ENCODE assay signal across 16 cellular contexts in the genomic region with DNA sequence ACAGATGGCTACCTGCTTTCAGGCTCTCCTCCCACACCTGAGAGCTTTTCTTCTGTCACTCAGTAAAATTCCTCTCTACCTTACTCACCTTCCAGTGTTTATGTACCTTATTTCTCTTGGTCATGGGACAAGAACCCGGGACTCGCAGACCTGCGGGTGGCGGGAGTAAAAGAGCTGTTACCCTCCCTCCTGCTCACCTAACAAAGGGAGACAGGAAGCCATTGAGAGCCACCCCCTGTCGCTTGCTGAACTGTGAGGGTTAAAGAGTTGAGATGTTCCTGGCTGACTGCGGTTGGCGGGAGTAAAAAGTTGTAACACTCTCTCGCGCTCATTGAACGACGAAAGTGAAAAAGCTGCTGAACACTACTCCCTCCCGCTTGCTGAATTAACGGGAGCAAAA.
DNase-seq lines count a peak whose midpoint lies in the region; ATAC-seq and TF ChIP-seq lines count a peak whose summit lies in the region.
"Had no signal": no experiment of that assay in that cellular context is flagged by ENCODE, and none has a peak within 500 bp of the region (broad histone marks: within the 10 kb centered on the region; RNA-seq: fewer than 3 reads in every experiment).

No MANE protein-coding gene starts in this region.

- H3K36me3 Mint-ChIP-seq in endodermal cell (ENCODE audit: low read depth), result no peaks in the 10 kb centered on the region

- TF ChIP-seq CTCF in heart right ventricle (IDR thresholded peaks at IDR 0.05) (no peak), endodermal cell (conservative IDR thresholded peaks at IDR 0.05) (no peak), lower leg skin (IDR thresholded peaks at IDR 0.05) (no peak)

- intact Hi-C loops in Right ventricle myocardium superior (cut with DNase I) (no loop called here), heart right ventricle (cut with DNase I) (no loop called here), lower leg skin (cut with DNase I; ENCODE audit: low total_unique reads) (no loop called here)

- H3K9me3 ChIP-seq in heart right ventricle (peaks cover 0 to 10% (median 0%) of the 10 kb centered on the region in 11 donors), endodermal cell (ENCODE audit: control insufficient read depth, low read length) (peaks cover 11% of the 10 kb centered on the region)
- H3K9me3 ChIP-seq: A549, Caco-2, HAP-1 had no signal

- peaks cover 11% of the 10 kb centered on the region for H3K9me3 Mint-ChIP-seq in endodermal cell

- no peak overlapping the region for H3K4me3 ChIP-seq in heart right ventricle
- H3K4me3 ChIP-seq in endodermal cell (ENCODE audit: low read length), result no peak overlapping the region
- H3K4me3 ChIP-seq in lower leg skin (ENCODE audit: low read depth, poor library complexity, severe bottlenecking), result no peak overlapping the region
- H3K4me3 ChIP-seq: A549, GM23248, HAP-1 had no signal

- no peak for ATAC-seq in Right ventricle myocardium superior (ENCODE audit: poor library complexity)
- ATAC-seq in heart right ventricle, result no peak
- ATAC-seq: A549, HepG2 had no signal

- no peak overlapping the region for H3K9ac ChIP-seq in endodermal cell (ENCODE audit: extremely low read depth, low read length, poor library complexity, severe bottlenecking)
- H3K9ac ChIP-seq: GM23248 had no signal

- H3K4me1 Mint-ChIP-seq in endodermal cell, result no peaks in the 10 kb centered on the region

- H3K4me1 ChIP-seq in heart right ventricle (no peaks in the 10 kb centered on the region), endodermal cell (ENCODE audit: control insufficient read depth, insufficient read depth, low read length) (no peaks in the 10 kb centered on the region)
- H3K4me1 ChIP-seq: A549, Caco-2, HAP-1 had no signal

- DNase-seq in Right ventricle myocardium superior, result peak; percentile 28
- DNase-seq in heart right ventricle, result no peak
- peak; percentile 78 for DNase-seq in endodermal cell
- peak; percentile 4 for DNase-seq in left kidney (ENCODE audit: low read depth, low spot score)
- no peak for DNase-seq in LoVo (ENCODE audit: low spot score)
- DNase-seq in lower leg skin (ENCODE audit: low spot score in 2 of 2), result no peak
- no peak for DNase-seq in dermis blood vessel endothelial cell
- DNase-seq: AML-193; Caco-2; CD4-positive, alpha-beta T cell; GM23248 had no signal

- no peaks in the 10 kb centered on the region for H3K36me3 ChIP-seq in heart right ventricle
- no peaks in the 10 kb centered on the region for H3K36me3 ChIP-seq in endodermal cell (ENCODE audit: control insufficient read depth, insufficient read depth, low read length)
- H3K36me3 ChIP-seq: HAP-1 had no signal

- TF ChIP-seq POLR2A in lower leg skin (IDR thresholded peaks at IDR 0.05), result no peak

- no peaks in the 10 kb centered on the region for H3K27me3 Mint-ChIP-seq in endodermal cell (ENCODE audit: insufficient read depth)
- H3K27me3 Mint-ChIP-seq: CD4-positive, alpha-beta T cell had no signal

- H3K27ac ChIP-seq in heart right ventricle, result no peak overlapping the region
- H3K27ac ChIP-seq in endodermal cell (ENCODE audit: low read depth, low read length), result no peak overlapping the region
- H3K27ac ChIP-seq: 22Rv1, A549, C4-2B, GM23248 had no signal

- H3K27me3 ChIP-seq in heart right ventricle, result no peaks in the 10 kb centered on the region
- H3K27me3 ChIP-seq in endodermal cell (ENCODE audit: control insufficient read depth, insufficient read depth, low read length, poor library complexity, severe bottlenecking), result no peaks in the 10 kb centered on the region

- H3K4me3 Mint-ChIP-seq in endodermal cell, result no peak overlapping the region
- H3K4me3 Mint-ChIP-seq: CD4-positive, alpha-beta T cell had no signal

- 93 to 95% methylated on average over 13 of the region's 13 CpGs for WGBS in heart right ventricle, 2 donors
- WGBS in endodermal cell (ENCODE audit: insufficient coverage in 1 of 2, insufficient read length in 1 of 2), 2 experiments, result 95 to 96% methylated on average over 4 to 13 of the region's 13 CpGs
- 94 to 97% methylated on average over 13 of the region's 13 CpGs for WGBS in lower leg skin, 2 donors

- H3K27ac Mint-ChIP-seq in endodermal cell, result no peak overlapping the region
- H3K27ac Mint-ChIP-seq: CD4-positive, alpha-beta T cell had no signal

Comparison
In these comparisons a context has a peak if more than half of its experiments do, and no peak if none do; other contexts are left out.
1. DNase-seq: peak in Right ventricle myocardium superior (single experiment), endodermal cell (single experiment) and left kidney (single experiment); none in heart right ventricle (0 of 2), LoVo (single experiment), lower leg skin (0 of 2) and dermis blood vessel endothelial cell (single experiment).